Comparison of ENCODE assay signal across 14 cellular contexts in the genomic region with DNA sequence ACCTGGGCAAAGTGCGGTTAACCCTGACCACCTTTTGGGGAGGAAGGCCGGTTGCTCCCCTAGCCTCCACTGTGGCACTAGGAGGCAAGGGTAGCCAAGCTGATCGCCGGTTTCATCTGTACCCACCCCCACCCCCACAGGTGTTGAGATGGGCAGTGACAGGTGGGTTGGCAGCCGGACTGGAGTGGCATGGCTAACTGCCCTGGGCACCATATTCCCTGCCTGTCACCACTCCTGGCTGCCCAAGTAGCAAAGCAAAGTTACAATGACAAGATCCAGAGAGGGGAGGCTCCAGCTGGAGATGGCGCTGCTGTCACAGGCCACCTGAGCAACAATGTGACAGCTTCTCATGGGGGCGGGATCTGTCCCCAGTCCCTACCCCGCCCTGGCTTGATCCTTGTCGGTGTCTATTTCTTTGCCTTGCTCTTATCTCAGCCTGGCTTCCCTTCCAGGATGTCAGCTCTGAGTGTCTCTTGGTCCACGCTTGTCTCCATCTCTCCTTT. TPM values are rescaled to one million over a fixed set of nuclear protein-coding genes. Genes with fewer than 3 reads are reported as not detected.
A peak's percentile ranks its signal among the peaks of the same experiment; 100 is the strongest.
DNase-seq lines count a peak whose midpoint lies in the region; ATAC-seq, FAIRE-seq and TF ChIP-seq lines count a peak whose summit lies in the region.
"Had no signal": no experiment of that assay in that cellular context is flagged by ENCODE, and none has a peak within 500 bp of the region (broad histone marks: within the 10 kb centered on the region; RNA-seq: fewer than 3 reads in every experiment).

No MANE protein-coding gene starts in this region.

- H3K4me2 ChIP-seq in HepG2 (ENCODE audit: low read depth, low read length): no peak overlapping the region

- TF ChIP-seq CTCF in heart left ventricle (IDR thresholded peaks at IDR 0.05) (no peak), nephron progenitor cell (IDR thresholded peaks at IDR 0.05) (no peak), upper lobe of right lung (IDR thresholded peaks at IDR 0.05) (no peak), HepG2 (CRISPR knock-in tag; IDR thresholded peaks at IDR 0.05) (no peak)

- peak overlapping the region; percentile 34 for H3K27ac Mint-ChIP-seq in nephron progenitor cell

- H3K36me3 ChIP-seq in heart left ventricle: no peaks in the 10 kb centered on the region
- no peaks in the 10 kb centered on the region for H3K36me3 ChIP-seq in upper lobe of right lung
- H3K36me3 ChIP-seq in HepG2 (replicated peaks in 1 of 2; ENCODE audit: control insufficient read depth in 1 of 2, insufficient read depth in 2 of 2, low read length in 2 of 2): no peaks in the 10 kb centered on the region
- H3K36me3 ChIP-seq: colonic mucosa had no signal

- 58 to 79% (median 64%) methylated on average over 7 to 10 of the region's 10 CpGs for WGBS in heart left ventricle, 4 donors
- WGBS in HepG2 (ENCODE audit: low lambda C conversion rate): 69% methylated on average over 5 of the region's 10 CpGs

- H3K4me1 ChIP-seq in heart left ventricle (peaks cover 0 to 41% (median 22%) of the 10 kb centered on the region in 12 donors), upper lobe of right lung (peaks cover 17% of the 10 kb centered on the region), HepG2 (ENCODE audit: insufficient read depth, low read length) (no peaks in the 10 kb centered on the region)

- no peaks in the 10 kb centered on the region for H3K4me1 Mint-ChIP-seq in nephron progenitor cell

- H4K20me1 ChIP-seq in HepG2 (ENCODE audit: insufficient read depth, low read length): no peaks in the 10 kb centered on the region

- H3K9me3 ChIP-seq in heart left ventricle (no peaks in the 10 kb centered on the region), upper lobe of right lung (no peaks in the 10 kb centered on the region), HepG2 (ENCODE audit: low read length) (no peaks in the 10 kb centered on the region)
- H3K9me3 ChIP-seq: colonic mucosa had no signal

- in situ Hi-C loops in HepG2 (cut with HindIII; ENCODE audit: extremely low pct_ligation_motif_present, low pct_unique_long_range_greater_than_20kb): no loop called here

- ATAC-seq in heart left ventricle: no peak
- no peak for ATAC-seq in upper lobe of right lung
- ATAC-seq in HG02610 (IDR thresholded peaks at IDR 0.05; ENCODE audit: unreplicated experiment): no peak
- ATAC-seq in HepG2: no peak

- DNase-seq in heart left ventricle: no peak
- no peak for DNase-seq in cardiac septum (ENCODE audit: low spot score)
- peak; percentile 16 for DNase-seq in cerebellar cortex (ENCODE audit: low spot score)
- DNase-seq in nephron progenitor cell: no peak
- no peak for DNase-seq in upper lobe of right lung
- DNase-seq in NCI-H1092 treated with DMSO at 0.1 percent for 48 hours (lab: John Stamatoyannopoulos, UW): no peak
- no peak for DNase-seq in HepG2 (ENCODE audit: low spot score)
- DNase-seq: activated naive CD4-positive, alpha-beta T cell treated with Interleukin-2 at 50 U/mL for 16 hours; colonic mucosa; EL; NCI-H146; stimulated activated CD8-positive, alpha-beta memory T cell treated with anti-CD3 and anti-CD28 coated beads, Interleukin-4, amount 100 ng/mL, for 48 hours had no signal

- H3K27me3 Mint-ChIP-seq in nephron progenitor cell (ENCODE audit: low read depth, poor library complexity): peaks cover 98% of the 10 kb centered on the region

- H3K9me3 Mint-ChIP-seq in nephron progenitor cell: peaks cover 10% of the 10 kb centered on the region

- no peak for TF ChIP-seq EP300 in HepG2 (IDR thresholded peaks at IDR 0.05; ENCODE audit: low read depth in 2 of 2, low read length in 2 of 2)
- no peak for TF ChIP-seq EP300 in HepG2 (CRISPR knock-in tag; IDR thresholded peaks at IDR 0.05; ENCODE audit: borderline replicate concordance)

- CTCF ChIA-PET in HepG2 (lab: Yijun Ruan, JAX; ENCODE audit: low intra/inter-chr PET ratio, low total read pairs): no interaction called here

- intact Hi-C loops in heart left ventricle (cut with DNase I): loop anchor here in 2 of 10 donors (2.0 to 5.0 kb wide), 2 partner anchors 349 to 352 kb away; no protein-coding TSS in a partner anchor
- intact Hi-C loops in cardiac septum (cut with DNase I): no loop called here
- intact Hi-C loops in upper lobe of right lung (cut with DNase I): no loop called here
- intact Hi-C loops in HepG2 (cut with micrococcal nuclease; ENCODE audit: unreplicated experiment): no loop called here

- H3K36me3 Mint-ChIP-seq in nephron progenitor cell (ENCODE audit: low read depth): no peaks in the 10 kb centered on the region

- H3K27ac ChIP-seq in heart left ventricle (no peak overlapping the region), upper lobe of right lung (no peak overlapping the region), HepG2 (ENCODE audit: extremely low read length, insufficient read depth, low read length) (no peak overlapping the region)
- H3K27ac ChIP-seq: colonic mucosa had no signal

- H3K27me3 ChIP-seq in heart left ventricle (peaks cover 10 to 56% (median 38%) of the 10 kb centered on the region in 9 donors), upper lobe of right lung (peaks cover 39% of the 10 kb centered on the region), HepG2 (ENCODE audit: control insufficient read depth in 1 of 2, insufficient read depth in 2 of 2, low read length in 2 of 2) (peaks cover 0 to 34% of the 10 kb centered on the region in 2 experiments; a peak in 4 of 5 replicates)

- no peak overlapping the region for H2AFZ ChIP-seq in HepG2 (ENCODE audit: low read length)

- no peaks in the 10 kb centered on the region for H3K79me2 ChIP-seq in HepG2 (ENCODE audit: insufficient read depth, low read length)

- no peak overlapping the region for H3K9ac ChIP-seq in HepG2 (ENCODE audit: insufficient read depth, low read depth, low read length)

- no peak for TF ChIP-seq POLR2A in heart left ventricle (IDR thresholded peaks at IDR 0.05)
- TF ChIP-seq POLR2A in HepG2 (IDR thresholded peaks at IDR 0.05; ENCODE audit: insufficient read depth in 1 of 2, low read depth in 2 of 2, low read length in 2 of 2): no peak

- POLR2A ChIA-PET in HepG2 (lab: Yijun Ruan, JAX): no interaction called here

- H3K4me3 ChIP-seq in heart left ventricle: peak overlapping the region in 8 of 12 donors; percentile 51 to 66 (median 56)
- H3K4me3 ChIP-seq in upper lobe of right lung: peak overlapping the region; percentile 52
- no peak overlapping the region for H3K4me3 ChIP-seq in HepG2 (replicated peaks in 1 of 3; ENCODE audit: insufficient read depth in 1 of 3, low read depth in 2 of 3, low read length in 3 of 3)

- TF ChIP-seq RAD21 in HepG2 (CRISPR knock-in tag; IDR thresholded peaks at IDR 0.05): no peak

- peak overlapping the region; percentile 74 for H3K4me3 Mint-ChIP-seq in nephron progenitor cell

- FAIRE-seq in HepG2 (lab: Jason Lieb, UNC): no peak
- FAIRE-seq: keratinocyte had no signal

- no TSS peak for BruUV-seq in HepG2 (replicated peaks; lab: Mats Ljungman, UMichigan)

TF ChIP-seq in HepG2, 621 proteins besides CTCF, POLR2A, EP300 and RAD21 (continues in another document):
- TF ChIP-seq ZBTB38 (CRISPR knock-in tag; IDR thresholded peaks at IDR 0.05) (no peak), ZNF24 (IDR thresholded peaks at IDR 0.05) (no peak)

RNA-seq across cellular contexts. Expression of gene BMS1, which starts 27.0 kb away (rescaled TPM):
- total RNA-seq in heart left ventricle (10 to 100 TPM; 11.7 to 16.1 (median 13.8) TPM), cardiac septum (13.4 TPM), upper lobe of right lung (13.0 TPM), HepG2 (2016; rRNA removed; fragmentation: Illumina TruSeq; extraction: Trizol) (25.2 and 41.1 TPM in 2 replicates)
- polyA plus RNA-seq in heart left ventricle (10 to 100 TPM in 1 of 2 donors, 1 to 10 TPM in 1; 6.7 to 17.1 TPM), HepG2 (2011; rRNA removed) (3.8 and 3.9 TPM in 2 replicates)
- total RNA-seq in HepG2 (2016; cell fraction: cytosol; rRNA removed; fragmentation: Illumina TruSeq; extraction: Trizol; ENCODE audit: low read depth): 1.7 and 2.0 TPM in 2 replicates
- 25.2 and 40.3 TPM in 2 replicates for total RNA-seq in HepG2 (2016; cell fraction: insoluble cytoplasmic fraction; rRNA removed; fragmentation: Illumina TruSeq; extraction: Trizol)
- total RNA-seq in HepG2 (2016; cell fraction: membrane; rRNA removed; fragmentation: Illumina TruSeq; extraction: Trizol): 4.9 TPM in 2 replicates
- total RNA-seq in HepG2 (2016; cell fraction: nucleus; rRNA removed; fragmentation: Illumina TruSeq; extraction: Trizol): 21.4 and 22.2 TPM in 2 replicates
- polyA plus RNA-seq in HepG2 (2011; cell fraction: cytosol; rRNA removed): 2.2 and 3.1 TPM in 2 replicates
- polyA plus RNA-seq in HepG2 (2011; cell fraction: nucleus; rRNA removed): 4.1 and 5.5 TPM in 2 replicates
- 12.4 and 14.5 TPM in 2 replicates for polyA plus RNA-seq in HepG2 (2012)
- 0.86 and 0.88 TPM in 2 replicates for polyA plus RNA-seq in HepG2 (2016; cell fraction: cytosol; fragmentation: Illumina TruSeq; extraction: Trizol; ENCODE audit: low read depth)
- 30.1 and 30.6 TPM in 2 replicates for polyA plus RNA-seq in HepG2 (2016; cell fraction: insoluble cytoplasmic fraction; fragmentation: Illumina TruSeq; extraction: Trizol; ENCODE audit: low read depth)
- polyA plus RNA-seq in HepG2 (2016; cell fraction: membrane; fragmentation: Illumina TruSeq; extraction: Trizol; ENCODE audit: low read depth): 1.6 and 2.0 TPM in 2 replicates
- polyA plus RNA-seq in HepG2 (2016; cell fraction: nucleus; fragmentation: Illumina TruSeq; extraction: Trizol; ENCODE audit: insufficient read depth, low read depth): 23.1 and 25.2 TPM in 2 replicates
- polyA minus RNA-seq in HepG2 (2011; rRNA and poly(A)+ RNA removed; ENCODE audit: low replicate concordance): 3.3 and 6.8 TPM in 2 replicates
- polyA minus RNA-seq in HepG2 (2011; cell fraction: cytosol; rRNA and poly(A)+ RNA removed): 7.6 TPM in 2 replicates
- 13.9 and 16.9 TPM in 2 replicates for polyA minus RNA-seq in HepG2 (2011; cell fraction: nucleus; rRNA and poly(A)+ RNA removed)

Comparison
In these comparisons a context has a peak if more than half of its experiments do, and no peak if none do; other contexts are left out.
1. H3K4me3 ChIP-seq: peak in heart left ventricle (8 of 12) and upper lobe of right lung (single experiment); none in HepG2 (0 of 3).